8 cellular contexts compared by ENCODE assay signal in genomic region chr17:2214887-2215615, GRCh38.
DNase-seq lines count a peak whose midpoint lies in the region; ATAC-seq and TF ChIP-seq lines count a peak whose summit lies in the region.

No MANE protein-coding gene starts in this region.

- no peak for TF ChIP-seq CTCF in mesothelial cell of epicardium (IDR thresholded peaks at IDR 0.05; ENCODE audit: unreplicated experiment)
- TF ChIP-seq CTCF in GM20000 (IDR thresholded peaks at IDR 0.05; ENCODE audit: extremely low read depth, missing control alignments): no peak

- H3K36me3 ChIP-seq in ACC112 (ENCODE audit: insufficient read depth, low read length) (no peaks in the 10 kb centered on the region), Karpas-422 (ENCODE audit: insufficient read depth, low read length) (no peaks in the 10 kb centered on the region)

- peak overlapping the region; percentile 95 for H3K27ac Mint-ChIP-seq in central memory CD8-positive, alpha-beta T cell (ENCODE audit: low read depth)
- peak overlapping the region; percentile 98 for H3K27ac Mint-ChIP-seq in mesothelial cell of epicardium

- peaks cover 52% of the 10 kb centered on the region for H3K4me1 ChIP-seq in ACC112 (ENCODE audit: control insufficient read depth, insufficient read depth, low read length, unreplicated experiment)
- H3K4me1 ChIP-seq in Karpas-422 (ENCODE audit: low read length): peaks cover 45% of the 10 kb centered on the region

- H3K4me3 ChIP-seq in ACC112 (ENCODE audit: low read depth, low read length) (peak overlapping the region; percentile 63), Karpas-422 (ENCODE audit: low read length) (peak overlapping the region; percentile 54)

- POLR2A ChIA-PET in HEK293T (lab: Yijun Ruan, JAX): no interaction called here

- no peak for ATAC-seq in central memory CD8-positive, alpha-beta T cell (replicated peaks; ENCODE audit: extremely low read depth, poor library complexity, severe bottlenecking)
- no peak for ATAC-seq in HG03039 (IDR thresholded peaks at IDR 0.05; ENCODE audit: unreplicated experiment)

- H3K9me2 ChIP-seq in Karpas-422 (replicated peaks; ENCODE audit: insufficient read depth, low read length): no peaks in the 10 kb centered on the region

- H3K27ac ChIP-seq in ACC112 (ENCODE audit: low read depth, low read length) (peak overlapping the region; percentile 97), Karpas-422 (ENCODE audit: low read length) (peak overlapping the region; percentile 91)

- H2AFZ ChIP-seq in ACC112 (ENCODE audit: low read length, unreplicated experiment): peak overlapping the region; percentile 67
- H2AFZ ChIP-seq in Karpas-422 (ENCODE audit: low read length): no peak overlapping the region

- H3K27me3 Mint-ChIP-seq in central memory CD8-positive, alpha-beta T cell: no peaks in the 10 kb centered on the region
- no peaks in the 10 kb centered on the region for H3K27me3 Mint-ChIP-seq in mesothelial cell of epicardium (ENCODE audit: low read depth)

- H3K36me3 Mint-ChIP-seq in central memory CD8-positive, alpha-beta T cell (ENCODE audit: insufficient read depth): peaks cover 5% of the 10 kb centered on the region
- peaks cover 6% of the 10 kb centered on the region for H3K36me3 Mint-ChIP-seq in mesothelial cell of epicardium

- no peaks in the 10 kb centered on the region for H3K27me3 ChIP-seq in ACC112 (ENCODE audit: insufficient read depth, low read length)
- no peaks in the 10 kb centered on the region for H3K27me3 ChIP-seq in Karpas-422 (ENCODE audit: low read length)

- no peaks in the 10 kb centered on the region for H3K9me3 Mint-ChIP-seq in central memory CD8-positive, alpha-beta T cell
- H3K9me3 Mint-ChIP-seq in mesothelial cell of epicardium: no peaks in the 10 kb centered on the region

- H4K20me1 ChIP-seq in Karpas-422 (ENCODE audit: insufficient read depth, low read depth, low read length): no peaks in the 10 kb centered on the region

- peak overlapping the region; percentile 57 for H3K9ac ChIP-seq in Karpas-422 (ENCODE audit: low read length)

- peak; percentile 76 for DNase-seq in Karpas-422
- no peak for DNase-seq in central memory CD8-positive, alpha-beta T cell (ENCODE audit: low spot score in 2 of 2)
- no peak for DNase-seq in mesothelial cell of epicardium (ENCODE audit: low spot score in 2 of 2, unreplicated experiment in 2 of 2)
- DNase-seq in GM20000 (ENCODE audit: low spot score): no peak
- no peak for DNase-seq in HEK293T (ENCODE audit: extremely low spot score)
- DNase-seq in HPDE6-E6E7 (ENCODE audit: extremely low spot score): no peak

- H3K9me3 ChIP-seq in Karpas-422 (ENCODE audit: low read length): no peaks in the 10 kb centered on the region

- CTCF ChIA-PET in HEK293T (lab: Yijun Ruan, JAX): interaction anchor here (1.7 kb wide), 1 partner anchor 17 kb away, joined by 3 read pairs; no protein-coding TSS in a partner anchor

- peak overlapping the region; percentile 66 for H3K4me3 Mint-ChIP-seq in central memory CD8-positive, alpha-beta T cell
- peak overlapping the region; percentile 55 for H3K4me3 Mint-ChIP-seq in mesothelial cell of epicardium

- peaks cover 3% of the 10 kb centered on the region for H3K79me2 ChIP-seq in ACC112 (ENCODE audit: control insufficient read depth, insufficient read depth, low read length, unreplicated experiment)
- H3K79me2 ChIP-seq in Karpas-422 (ENCODE audit: low read length): peaks cover 20% of the 10 kb centered on the region

- peak overlapping the region; percentile 88 for H3K4me2 ChIP-seq in Karpas-422 (ENCODE audit: low read depth, low read length, poor library complexity, severe bottlenecking)

- peaks cover 53% of the 10 kb centered on the region for H3K4me1 Mint-ChIP-seq in central memory CD8-positive, alpha-beta T cell
- H3K4me1 Mint-ChIP-seq in mesothelial cell of epicardium: peaks cover 65% of the 10 kb centered on the region

TF ChIP-seq in HEK293T, 16 proteins besides CTCF, POLR2A, EP300 and RAD21:
- TF ChIP-seq, protein P1, sequence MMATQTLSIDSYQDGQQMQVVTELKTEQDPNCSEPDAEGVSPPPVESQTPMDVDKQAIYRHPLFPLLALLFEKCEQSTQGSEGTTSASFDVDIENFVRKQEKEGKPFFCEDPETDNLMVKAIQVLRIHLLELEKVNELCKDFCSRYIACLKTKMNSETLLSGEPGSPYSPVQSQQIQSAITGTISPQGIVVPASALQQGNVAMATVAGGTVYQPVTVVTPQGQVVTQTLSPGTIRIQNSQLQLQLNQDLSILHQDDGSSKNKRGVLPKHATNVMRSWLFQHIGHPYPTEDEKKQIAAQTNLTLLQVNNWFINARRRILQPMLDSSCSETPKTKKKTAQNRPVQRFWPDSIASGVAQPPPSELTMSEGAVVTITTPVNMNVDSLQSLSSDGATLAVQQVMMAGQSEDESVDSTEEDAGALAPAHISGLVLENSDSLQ (IDR thresholded peaks at IDR 0.05): no peak
- TF ChIP-seq FOXA1 (IDR thresholded peaks at IDR 0.05) (no peak), ZNF384 (IDR thresholded peaks at IDR 0.05) (no peak), LEF1 (IDR thresholded peaks at IDR 0.05; ENCODE audit: borderline replicate concordance) (no peak), SP1 (IDR thresholded peaks at IDR 0.05) (no peak), CTBP1 (IDR thresholded peaks at IDR 0.05; ENCODE audit: borderline replicate concordance) (no peak), FOXK2 (IDR thresholded peaks at IDR 0.05) (no peak), FOXM1 (IDR thresholded peaks at IDR 0.05; ENCODE audit: borderline replicate concordance) (no peak), L3MBTL2 (conservative IDR thresholded peaks at IDR 0.05) (no peak), SUZ12 (IDR thresholded peaks at IDR 0.05) (no peak), ARNT (IDR thresholded peaks at IDR 0.05) (no peak)
TF ChIP-seq in HEK293T: peak in this region for 0.
